ENCODE assay signal across 20 cellular contexts in the genomic region with DNA sequence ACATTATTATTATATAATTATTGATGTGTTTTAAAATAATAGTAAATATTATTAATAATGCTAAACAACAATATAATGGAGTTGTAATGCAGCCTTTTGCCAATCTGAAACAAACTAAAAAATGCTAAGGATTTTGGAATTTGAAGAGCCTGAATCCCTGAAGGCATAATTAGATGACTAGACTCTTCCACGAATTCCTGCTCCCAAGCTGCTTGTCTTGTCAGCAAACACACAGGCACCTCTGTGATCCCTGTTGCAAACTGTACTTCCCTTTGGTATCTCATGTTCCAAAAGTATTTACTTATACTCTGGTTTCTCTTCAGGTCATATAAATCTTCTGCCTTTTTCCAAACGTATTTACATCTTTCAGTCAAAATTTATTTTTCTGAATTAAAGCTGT.
"Had no signal": no experiment of that assay in that cellular context is flagged by ENCODE, and none has a peak within 500 bp of the region (broad histone marks: within the 10 kb centered on the region; RNA-seq: fewer than 3 reads in every experiment).

No MANE protein-coding gene starts in this region.

- H3K4me3 ChIP-seq: coronary artery, dorsolateral prefrontal cortex, esophagus muscularis mucosa, gastroesophageal sphincter, heart left ventricle, hepatocyte, left ventricle myocardium inferior, lower lobe of right lung, mucosa of descending colon had no signal

- FAIRE-seq: colon, endothelial cell of umbilical vein, keratinocyte had no signal

- H3K27ac ChIP-seq: coronary artery, dorsolateral prefrontal cortex, esophagus muscularis mucosa, foreskin keratinocyte, gastroesophageal sphincter, heart left ventricle, hepatocyte, left ventricle myocardium inferior, lower lobe of right lung had no signal

- H3K36me3 ChIP-seq: esophagus muscularis mucosa, gastroesophageal sphincter, heart left ventricle, left ventricle myocardium inferior, lower lobe of right lung had no signal

- H3K4me2 ChIP-seq: hepatocyte had no signal

- H3K27me3 ChIP-seq: dorsolateral prefrontal cortex, esophagus muscularis mucosa, foreskin keratinocyte, gastroesophageal sphincter, heart left ventricle, hepatocyte had no signal

- H3K9me3 ChIP-seq: esophagus muscularis mucosa, gastroesophageal sphincter, heart left ventricle, lower lobe of right lung had no signal

- H3K79me2 ChIP-seq: hepatocyte had no signal

- DNase-seq: dermis blood vessel endothelial cell; dorsolateral prefrontal cortex; effector CD4-positive, alpha-beta T cell; foreskin keratinocyte; heart left ventricle; hypothalamus; immature natural killer cell; left cardiac atrium; left ventricle myocardium inferior; lower lobe of right lung; mesenchymal stem cell; mucosa of descending colon had no signal

- ATAC-seq: foreskin keratinocyte, gastroesophageal sphincter, heart left ventricle, left cardiac atrium, left lobe of liver, lower lobe of right lung, mucosa of descending colon had no signal

- H3K4me1 ChIP-seq: esophagus muscularis mucosa, foreskin keratinocyte, gastroesophageal sphincter, heart left ventricle, left ventricle myocardium inferior, lower lobe of right lung had no signal

- H2AFZ ChIP-seq: hepatocyte had no signal
